1 cellular context compared by ENCODE assay signal in the genomic region with DNA sequence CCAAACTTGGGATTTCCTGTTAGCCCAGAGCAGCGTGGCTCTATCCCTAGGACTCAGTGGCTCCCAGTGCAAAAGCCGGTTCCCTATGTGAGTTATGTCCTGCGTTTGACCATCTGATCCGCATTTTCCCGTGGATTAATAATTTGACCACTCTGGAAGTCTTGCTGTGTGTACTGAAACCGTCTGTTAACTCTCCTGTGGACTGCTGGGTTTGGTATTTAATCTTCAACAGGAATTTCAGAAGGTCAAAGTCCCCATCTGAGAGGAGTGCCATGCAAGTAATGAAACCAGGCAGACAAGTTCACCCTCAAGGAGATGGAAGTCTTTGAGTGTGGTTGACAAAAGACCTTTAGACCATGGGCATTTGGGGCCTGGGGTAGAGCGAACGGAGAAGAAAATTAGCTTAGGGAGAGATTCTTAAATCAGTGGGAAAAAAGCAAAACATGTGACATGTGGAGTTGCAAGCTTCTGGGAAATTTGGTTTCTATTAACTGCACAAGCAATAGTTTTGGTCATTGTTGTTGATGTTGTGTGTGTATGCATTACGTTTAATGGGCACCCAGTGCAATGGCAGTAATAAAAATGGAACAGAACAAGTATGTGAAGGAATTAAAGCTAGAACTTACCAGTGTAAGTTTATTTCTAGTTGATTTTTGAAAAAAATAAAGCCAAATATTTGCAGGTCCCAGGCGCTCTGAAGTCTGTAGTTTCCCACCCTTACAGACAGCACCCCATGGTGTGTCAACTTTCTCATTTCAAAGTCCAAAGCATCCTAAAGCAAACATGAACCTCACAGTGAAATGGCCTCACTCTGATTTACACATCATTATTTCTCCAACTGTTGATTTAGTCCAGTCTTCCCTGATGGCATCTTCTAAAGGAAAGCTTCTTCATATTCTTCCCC.
TF ChIP-seq lines count a peak whose summit lies in the region.

No MANE protein-coding gene starts in this region.

TF ChIP-seq in HepG2, 621 proteins besides CTCF, POLR2A, EP300 and RAD21 (continued from another document and continues in another):
- TF ChIP-seq, protein P1, sequence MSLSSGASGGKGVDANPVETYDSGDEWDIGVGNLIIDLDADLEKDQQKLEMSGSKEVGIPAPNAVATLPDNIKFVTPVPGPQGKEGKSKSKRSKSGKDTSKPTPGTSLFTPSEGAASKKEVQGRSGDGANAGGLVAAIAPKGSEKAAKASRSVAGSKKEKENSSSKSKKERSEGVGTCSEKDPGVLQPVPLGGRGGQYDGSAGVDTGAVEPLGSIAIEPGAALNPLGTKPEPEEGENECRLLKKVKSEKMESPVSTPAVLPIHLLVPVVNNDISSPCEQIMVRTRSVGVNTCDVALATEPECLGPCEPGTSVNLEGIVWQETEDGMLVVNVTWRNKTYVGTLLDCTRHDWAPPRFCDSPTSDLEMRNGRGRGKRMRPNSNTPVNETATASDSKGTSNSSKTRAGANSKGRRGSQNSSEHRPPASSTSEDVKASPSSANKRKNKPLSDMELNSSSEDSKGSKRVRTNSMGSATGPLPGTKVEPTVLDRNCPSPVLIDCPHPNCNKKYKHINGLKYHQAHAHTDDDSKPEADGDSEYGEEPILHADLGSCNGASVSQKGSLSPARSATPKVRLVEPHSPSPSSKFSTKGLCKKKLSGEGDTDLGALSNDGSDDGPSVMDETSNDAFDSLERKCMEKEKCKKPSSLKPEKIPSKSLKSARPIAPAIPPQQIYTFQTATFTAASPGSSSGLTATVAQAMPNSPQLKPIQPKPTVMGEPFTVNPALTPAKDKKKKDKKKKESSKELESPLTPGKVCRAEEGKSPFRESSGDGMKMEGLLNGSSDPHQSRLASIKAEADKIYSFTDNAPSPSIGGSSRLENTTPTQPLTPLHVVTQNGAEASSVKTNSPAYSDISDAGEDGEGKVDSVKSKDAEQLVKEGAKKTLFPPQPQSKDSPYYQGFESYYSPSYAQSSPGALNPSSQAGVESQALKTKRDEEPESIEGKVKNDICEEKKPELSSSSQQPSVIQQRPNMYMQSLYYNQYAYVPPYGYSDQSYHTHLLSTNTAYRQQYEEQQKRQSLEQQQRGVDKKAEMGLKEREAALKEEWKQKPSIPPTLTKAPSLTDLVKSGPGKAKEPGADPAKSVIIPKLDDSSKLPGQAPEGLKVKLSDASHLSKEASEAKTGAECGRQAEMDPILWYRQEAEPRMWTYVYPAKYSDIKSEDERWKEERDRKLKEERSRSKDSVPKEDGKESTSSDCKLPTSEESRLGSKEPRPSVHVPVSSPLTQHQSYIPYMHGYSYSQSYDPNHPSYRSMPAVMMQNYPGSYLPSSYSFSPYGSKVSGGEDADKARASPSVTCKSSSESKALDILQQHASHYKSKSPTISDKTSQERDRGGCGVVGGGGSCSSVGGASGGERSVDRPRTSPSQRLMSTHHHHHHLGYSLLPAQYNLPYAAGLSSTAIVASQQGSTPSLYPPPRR (CRISPR knock-in tag; IDR thresholded peaks at IDR 0.05; ENCODE audit: borderline replicate concordance), result peak; percentile 78
- TF ChIP-seq ZMYM2 (CRISPR knock-in tag; IDR thresholded peaks at IDR 0.05) (no peak), KMT2A (CRISPR knock-in tag; IDR thresholded peaks at IDR 0.05) (peak; percentile 16; the same call in 1 of the 2 replicates), YEATS2 (CRISPR knock-in tag; IDR thresholded peaks at IDR 0.05; ENCODE audit: borderline replicate concordance) (peak; percentile 40; the same call in 1 of the 2 replicates), PHF20 (CRISPR knock-in tag; IDR thresholded peaks at IDR 0.05) (no peak), MAFK (conservative IDR thresholded peaks at IDR 0.05 in 1 of 2, IDR thresholded peaks at IDR 0.05 in 1 of 2; ENCODE audit: low read length in 2 of 2) (no peak), ZSCAN9 (CRISPR knock-in tag; IDR thresholded peaks at IDR 0.05; ENCODE audit: borderline replicate concordance) (no peak; the same call in 1 of the 2 replicates), HNF4G (IDR thresholded peaks at IDR 0.05; ENCODE audit: borderline replicate concordance, low read depth, low read length) (peak; percentile 95), HNF4G (CRISPR knock-in tag; IDR thresholded peaks at IDR 0.05; ENCODE audit: borderline replicate concordance, low read depth) (no peak), CENPT (CRISPR knock-in tag; IDR thresholded peaks at IDR 0.05; ENCODE audit: low read depth) (no peak), NFE2L2 (IDR thresholded peaks at IDR 0.05; ENCODE audit: low read length) (no peak), ZNF768 (CRISPR knock-in tag; IDR thresholded peaks at IDR 0.05) (no peak; the same call in 1 of the 2 replicates), ZEB1 (IDR thresholded peaks at IDR 0.05; ENCODE audit: insufficient replicate concordance, low read depth) (peak; percentile 10), ZMAT3 (CRISPR knock-in tag; conservative IDR thresholded peaks at IDR 0.05) (no peak), ZSCAN30 (CRISPR knock-in tag; IDR thresholded peaks at IDR 0.05) (no peak), ONECUT2 (CRISPR knock-in tag; IDR thresholded peaks at IDR 0.05) (0 out of 2 replicates have a peak, but pooled peaks have one; percentile 10), HES4 (CRISPR knock-in tag; IDR thresholded peaks at IDR 0.05; ENCODE audit: borderline replicate concordance) (no peak), GTF3A (CRISPR knock-in tag; conservative IDR thresholded peaks at IDR 0.05) (0 out of 2 replicates have a peak, but pooled peaks have one; percentile 48), SP5 (CRISPR knock-in tag; IDR thresholded peaks at IDR 0.05; ENCODE audit: borderline replicate concordance, low read depth) (peak; percentile 82), ZNF792 (CRISPR knock-in tag; IDR thresholded peaks at IDR 0.05) (no peak), KDM2A (CRISPR knock-in tag; IDR thresholded peaks at IDR 0.05; ENCODE audit: borderline replicate concordance, low read depth) (no peak), ZNF441 (CRISPR knock-in tag; IDR thresholded peaks at IDR 0.05; ENCODE audit: borderline replicate concordance) (no peak), ZNF644 (CRISPR knock-in tag; IDR thresholded peaks at IDR 0.05; ENCODE audit: low read depth) (peak; percentile 81), HNRNPLL (IDR thresholded peaks at IDR 0.05; ENCODE audit: low read depth, low read length, poor library complexity, severe bottlenecking) (no peak), ZSCAN12 (CRISPR knock-in tag; IDR thresholded peaks at IDR 0.05) (no peak), KDM5A (IDR thresholded peaks at IDR 0.05; ENCODE audit: borderline replicate concordance, low read length) (no peak), CBX1 (IDR thresholded peaks at IDR 0.05; ENCODE audit: low read depth) (no peak), MZF1 (CRISPR knock-in tag; IDR thresholded peaks at IDR 0.05; ENCODE audit: borderline replicate concordance) (no peak), ZNF878 (CRISPR knock-in tag; IDR thresholded peaks at IDR 0.05) (no peak), ZNF138 (CRISPR knock-in tag; IDR thresholded peaks at IDR 0.05; ENCODE audit: low read depth) (no peak), ZNF263 (CRISPR knock-in tag; IDR thresholded peaks at IDR 0.05) (no peak; the same call in 1 of the 2 replicates), ZNF841 (CRISPR knock-in tag; IDR thresholded peaks at IDR 0.05; ENCODE audit: borderline replicate concordance) (no peak), ATRX (CRISPR knock-in tag; IDR thresholded peaks at IDR 0.05; ENCODE audit: borderline replicate concordance) (no peak)
- TF ChIP-seq, protein P2, sequence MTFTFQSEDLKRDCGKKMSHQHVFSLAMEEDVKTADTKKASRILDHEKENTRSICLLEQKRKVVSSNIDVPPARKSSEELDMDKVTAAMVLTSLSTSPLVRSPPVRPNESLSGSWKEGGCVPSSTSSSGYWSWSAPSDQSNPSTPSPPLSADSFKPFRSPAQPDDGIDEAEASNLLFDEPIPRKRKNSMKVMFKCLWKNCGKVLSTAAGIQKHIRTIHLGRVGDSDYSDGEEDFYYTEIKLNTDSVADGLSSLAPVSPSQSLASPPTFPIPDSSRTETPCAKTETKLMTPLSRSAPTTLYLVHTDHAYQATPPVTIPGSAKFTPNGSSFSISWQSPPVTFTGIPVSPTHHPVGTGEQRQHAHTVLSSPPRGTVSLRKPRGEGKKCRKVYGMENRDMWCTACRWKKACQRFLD (CRISPR knock-in tag; IDR thresholded peaks at IDR 0.05; ENCODE audit: borderline replicate concordance), result no peak
- TF ChIP-seq, protein P3, sequence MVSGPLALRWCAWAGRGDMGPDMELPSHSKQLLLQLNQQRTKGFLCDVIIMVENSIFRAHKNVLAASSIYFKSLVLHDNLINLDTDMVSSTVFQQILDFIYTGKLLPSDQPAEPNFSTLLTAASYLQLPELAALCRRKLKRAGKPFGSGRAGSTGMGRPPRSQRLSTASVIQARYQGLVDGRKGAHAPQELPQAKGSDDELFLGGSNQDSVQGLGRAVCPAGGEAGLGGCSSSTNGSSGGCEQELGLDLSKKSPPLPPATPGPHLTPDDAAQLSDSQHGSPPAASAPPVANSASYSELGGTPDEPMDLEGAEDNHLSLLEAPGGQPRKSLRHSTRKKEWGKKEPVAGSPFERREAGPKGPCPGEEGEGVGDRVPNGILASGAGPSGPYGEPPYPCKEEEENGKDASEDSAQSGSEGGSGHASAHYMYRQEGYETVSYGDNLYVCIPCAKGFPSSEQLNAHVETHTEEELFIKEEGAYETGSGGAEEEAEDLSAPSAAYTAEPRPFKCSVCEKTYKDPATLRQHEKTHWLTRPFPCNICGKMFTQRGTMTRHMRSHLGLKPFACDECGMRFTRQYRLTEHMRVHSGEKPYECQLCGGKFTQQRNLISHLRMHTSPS (CRISPR knock-in tag; IDR thresholded peaks at IDR 0.05; ENCODE audit: low read depth), result no peak
- TF ChIP-seq, protein P4, sequence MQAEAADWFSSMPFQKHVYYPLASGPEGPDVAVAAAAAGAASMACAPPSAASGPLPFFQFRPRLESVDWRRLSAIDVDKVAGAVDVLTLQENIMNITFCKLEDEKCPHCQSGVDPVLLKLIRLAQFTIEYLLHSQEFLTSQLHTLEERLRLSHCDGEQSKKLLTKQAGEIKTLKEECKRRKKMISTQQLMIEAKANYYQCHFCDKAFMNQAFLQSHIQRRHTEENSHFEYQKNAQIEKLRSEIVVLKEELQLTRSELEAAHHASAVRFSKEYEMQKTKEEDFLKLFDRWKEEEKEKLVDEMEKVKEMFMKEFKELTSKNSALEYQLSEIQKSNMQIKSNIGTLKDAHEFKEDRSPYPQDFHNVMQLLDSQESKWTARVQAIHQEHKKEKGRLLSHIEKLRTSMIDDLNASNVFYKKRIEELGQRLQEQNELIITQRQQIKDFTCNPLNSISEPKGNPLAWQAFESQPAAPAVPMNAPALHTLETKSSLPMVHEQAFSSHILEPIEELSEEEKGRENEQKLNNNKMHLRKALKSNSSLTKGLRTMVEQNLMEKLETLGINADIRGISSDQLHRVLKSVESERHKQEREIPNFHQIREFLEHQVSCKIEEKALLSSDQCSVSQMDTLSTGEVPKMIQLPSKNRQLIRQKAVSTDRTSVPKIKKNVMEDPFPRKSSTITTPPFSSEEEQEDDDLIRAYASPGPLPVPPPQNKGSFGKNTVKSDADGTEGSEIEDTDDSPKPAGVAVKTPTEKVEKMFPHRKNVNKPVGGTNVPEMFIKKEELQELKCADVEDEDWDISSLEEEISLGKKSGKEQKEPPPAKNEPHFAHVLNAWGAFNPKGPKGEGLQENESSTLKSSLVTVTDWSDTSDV (CRISPR knock-in tag; IDR thresholded peaks at IDR 0.05), result no peak
- TF ChIP-seq, protein P5, sequence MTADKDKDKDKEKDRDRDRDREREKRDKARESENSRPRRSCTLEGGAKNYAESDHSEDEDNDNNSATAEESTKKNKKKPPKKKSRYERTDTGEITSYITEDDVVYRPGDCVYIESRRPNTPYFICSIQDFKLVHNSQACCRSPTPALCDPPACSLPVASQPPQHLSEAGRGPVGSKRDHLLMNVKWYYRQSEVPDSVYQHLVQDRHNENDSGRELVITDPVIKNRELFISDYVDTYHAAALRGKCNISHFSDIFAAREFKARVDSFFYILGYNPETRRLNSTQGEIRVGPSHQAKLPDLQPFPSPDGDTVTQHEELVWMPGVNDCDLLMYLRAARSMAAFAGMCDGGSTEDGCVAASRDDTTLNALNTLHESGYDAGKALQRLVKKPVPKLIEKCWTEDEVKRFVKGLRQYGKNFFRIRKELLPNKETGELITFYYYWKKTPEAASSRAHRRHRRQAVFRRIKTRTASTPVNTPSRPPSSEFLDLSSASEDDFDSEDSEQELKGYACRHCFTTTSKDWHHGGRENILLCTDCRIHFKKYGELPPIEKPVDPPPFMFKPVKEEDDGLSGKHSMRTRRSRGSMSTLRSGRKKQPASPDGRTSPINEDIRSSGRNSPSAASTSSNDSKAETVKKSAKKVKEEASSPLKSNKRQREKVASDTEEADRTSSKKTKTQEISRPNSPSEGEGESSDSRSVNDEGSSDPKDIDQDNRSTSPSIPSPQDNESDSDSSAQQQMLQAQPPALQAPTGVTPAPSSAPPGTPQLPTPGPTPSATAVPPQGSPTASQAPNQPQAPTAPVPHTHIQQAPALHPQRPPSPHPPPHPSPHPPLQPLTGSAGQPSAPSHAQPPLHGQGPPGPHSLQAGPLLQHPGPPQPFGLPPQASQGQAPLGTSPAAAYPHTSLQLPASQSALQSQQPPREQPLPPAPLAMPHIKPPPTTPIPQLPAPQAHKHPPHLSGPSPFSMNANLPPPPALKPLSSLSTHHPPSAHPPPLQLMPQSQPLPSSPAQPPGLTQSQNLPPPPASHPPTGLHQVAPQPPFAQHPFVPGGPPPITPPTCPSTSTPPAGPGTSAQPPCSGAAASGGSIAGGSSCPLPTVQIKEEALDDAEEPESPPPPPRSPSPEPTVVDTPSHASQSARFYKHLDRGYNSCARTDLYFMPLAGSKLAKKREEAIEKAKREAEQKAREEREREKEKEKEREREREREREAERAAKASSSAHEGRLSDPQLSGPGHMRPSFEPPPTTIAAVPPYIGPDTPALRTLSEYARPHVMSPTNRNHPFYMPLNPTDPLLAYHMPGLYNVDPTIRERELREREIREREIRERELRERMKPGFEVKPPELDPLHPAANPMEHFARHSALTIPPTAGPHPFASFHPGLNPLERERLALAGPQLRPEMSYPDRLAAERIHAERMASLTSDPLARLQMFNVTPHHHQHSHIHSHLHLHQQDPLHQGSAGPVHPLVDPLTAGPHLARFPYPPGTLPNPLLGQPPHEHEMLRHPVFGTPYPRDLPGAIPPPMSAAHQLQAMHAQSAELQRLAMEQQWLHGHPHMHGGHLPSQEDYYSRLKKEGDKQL (CRISPR knock-in tag; IDR thresholded peaks at IDR 0.05; ENCODE audit: low read depth), result peak; percentile 76; the same call in 1 of the 2 replicates
- TF ChIP-seq, protein P6, sequence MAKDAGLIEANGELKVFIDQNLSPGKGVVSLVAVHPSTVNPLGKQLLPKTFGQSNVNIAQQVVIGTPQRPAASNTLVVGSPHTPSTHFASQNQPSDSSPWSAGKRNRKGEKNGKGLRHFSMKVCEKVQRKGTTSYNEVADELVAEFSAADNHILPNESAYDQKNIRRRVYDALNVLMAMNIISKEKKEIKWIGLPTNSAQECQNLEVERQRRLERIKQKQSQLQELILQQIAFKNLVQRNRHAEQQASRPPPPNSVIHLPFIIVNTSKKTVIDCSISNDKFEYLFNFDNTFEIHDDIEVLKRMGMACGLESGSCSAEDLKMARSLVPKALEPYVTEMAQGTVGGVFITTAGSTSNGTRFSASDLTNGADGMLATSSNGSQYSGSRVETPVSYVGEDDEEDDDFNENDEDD (CRISPR knock-in tag; IDR thresholded peaks at IDR 0.05; ENCODE audit: borderline replicate concordance), result no peak; the same call in 1 of the 2 replicates
- TF ChIP-seq, protein P7, sequence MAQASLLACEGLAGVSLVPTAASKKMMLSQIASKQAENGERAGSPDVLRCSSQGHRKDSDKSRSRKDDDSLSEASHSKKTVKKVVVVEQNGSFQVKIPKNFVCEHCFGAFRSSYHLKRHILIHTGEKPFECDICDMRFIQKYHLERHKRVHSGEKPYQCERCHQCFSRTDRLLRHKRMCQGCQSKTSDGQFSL (CRISPR knock-in tag; IDR thresholded peaks at IDR 0.05), result no peak
- TF ChIP-seq, protein P8, sequence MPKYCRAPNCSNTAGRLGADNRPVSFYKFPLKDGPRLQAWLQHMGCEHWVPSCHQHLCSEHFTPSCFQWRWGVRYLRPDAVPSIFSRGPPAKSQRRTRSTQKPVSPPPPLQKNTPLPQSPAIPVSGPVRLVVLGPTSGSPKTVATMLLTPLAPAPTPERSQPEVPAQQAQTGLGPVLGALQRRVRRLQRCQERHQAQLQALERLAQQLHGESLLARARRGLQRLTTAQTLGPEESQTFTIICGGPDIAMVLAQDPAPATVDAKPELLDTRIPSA (CRISPR knock-in tag; IDR thresholded peaks at IDR 0.05; ENCODE audit: borderline replicate concordance), result no peak
